ENCODE assay signal across 1 cellular context in genomic region chr15:34101366-34102174, GRCh38.
A peak's percentile ranks its signal among the peaks of the same experiment; 100 is the strongest.
TF ChIP-seq lines count a peak whose summit lies in the region.

Gene EMC7, minus strand, starts transcription at chr15:34101862. Its CDS starts 23 bp downstream, at chr15:34101839.
Gene PGBD4, plus strand, starts transcription at chr15:34102083. Its CDS starts 449 bp downstream, at chr15:34102532.

TF ChIP-seq in WTC11, 78 proteins besides CTCF, POLR2A, EP300 and RAD21 (continued from another document):
- TF ChIP-seq ZNF532 (CRISPR knock-in tag; IDR thresholded peaks at IDR 0.05; ENCODE audit: borderline replicate concordance) (no peak), TCF7 (CRISPR knock-in tag; IDR thresholded peaks at IDR 0.05; ENCODE audit: low read depth) (no peak), RELA (CRISPR knock-in tag; IDR thresholded peaks at IDR 0.05; ENCODE audit: borderline replicate concordance) (no peak), IRF1 (CRISPR knock-in tag; IDR thresholded peaks at IDR 0.05) (no peak), FOXP4 (CRISPR knock-in tag; IDR thresholded peaks at IDR 0.05) (0 out of 2 replicates have a peak, but pooled peaks have one; percentile 30), ZNF232 (CRISPR knock-in tag; IDR thresholded peaks at IDR 0.05) (peak; percentile 83; the same call in 1 of the 2 replicates), FOXJ3 (CRISPR knock-in tag; IDR thresholded peaks at IDR 0.05; ENCODE audit: borderline replicate concordance) (no peak), SMAD3 (CRISPR knock-in tag; IDR thresholded peaks at IDR 0.05; ENCODE audit: borderline replicate concordance) (peak; percentile 59; the same call in 1 of the 2 replicates), ETV6 (CRISPR knock-in tag; IDR thresholded peaks at IDR 0.05) (peak; percentile 99), ZBTB21 (CRISPR knock-in tag; IDR thresholded peaks at IDR 0.05; ENCODE audit: borderline replicate concordance) (no peak), GTF2I (CRISPR knock-in tag; conservative IDR thresholded peaks at IDR 0.05) (no peak), NR3C1 (CRISPR knock-in tag; conservative IDR thresholded peaks at IDR 0.05; ENCODE audit: low read depth) (no peak), ZNF317 (CRISPR knock-in tag; IDR thresholded peaks at IDR 0.05; ENCODE audit: borderline replicate concordance, low read depth) (no peak), ATF3 (CRISPR knock-in tag; conservative IDR thresholded peaks at IDR 0.05) (no peak), ZNF219 (CRISPR knock-in tag; IDR thresholded peaks at IDR 0.05; ENCODE audit: borderline replicate concordance) (0 out of 2 replicates have a peak, but pooled peaks have one; percentile 40), CBFB (CRISPR knock-in tag; IDR thresholded peaks at IDR 0.05; ENCODE audit: low read depth) (no peak), ZNF121 (CRISPR knock-in tag; IDR thresholded peaks at IDR 0.05) (no peak), EMX1 (CRISPR knock-in tag; IDR thresholded peaks at IDR 0.05) (no peak), AR (CRISPR knock-in tag; IDR thresholded peaks at IDR 0.05) (no peak), HMGXB4 (CRISPR knock-in tag; IDR thresholded peaks at IDR 0.05) (no peak)
- TF ChIP-seq, protein P1, sequence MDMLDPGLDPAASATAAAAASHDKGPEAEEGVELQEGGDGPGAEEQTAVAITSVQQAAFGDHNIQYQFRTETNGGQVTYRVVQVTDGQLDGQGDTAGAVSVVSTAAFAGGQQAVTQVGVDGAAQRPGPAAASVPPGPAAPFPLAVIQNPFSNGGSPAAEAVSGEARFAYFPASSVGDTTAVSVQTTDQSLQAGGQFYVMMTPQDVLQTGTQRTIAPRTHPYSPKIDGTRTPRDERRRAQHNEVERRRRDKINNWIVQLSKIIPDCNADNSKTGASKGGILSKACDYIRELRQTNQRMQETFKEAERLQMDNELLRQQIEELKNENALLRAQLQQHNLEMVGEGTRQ (CRISPR knock-in tag; IDR thresholded peaks at IDR 0.05), result no peak
- TF ChIP-seq, protein P2, sequence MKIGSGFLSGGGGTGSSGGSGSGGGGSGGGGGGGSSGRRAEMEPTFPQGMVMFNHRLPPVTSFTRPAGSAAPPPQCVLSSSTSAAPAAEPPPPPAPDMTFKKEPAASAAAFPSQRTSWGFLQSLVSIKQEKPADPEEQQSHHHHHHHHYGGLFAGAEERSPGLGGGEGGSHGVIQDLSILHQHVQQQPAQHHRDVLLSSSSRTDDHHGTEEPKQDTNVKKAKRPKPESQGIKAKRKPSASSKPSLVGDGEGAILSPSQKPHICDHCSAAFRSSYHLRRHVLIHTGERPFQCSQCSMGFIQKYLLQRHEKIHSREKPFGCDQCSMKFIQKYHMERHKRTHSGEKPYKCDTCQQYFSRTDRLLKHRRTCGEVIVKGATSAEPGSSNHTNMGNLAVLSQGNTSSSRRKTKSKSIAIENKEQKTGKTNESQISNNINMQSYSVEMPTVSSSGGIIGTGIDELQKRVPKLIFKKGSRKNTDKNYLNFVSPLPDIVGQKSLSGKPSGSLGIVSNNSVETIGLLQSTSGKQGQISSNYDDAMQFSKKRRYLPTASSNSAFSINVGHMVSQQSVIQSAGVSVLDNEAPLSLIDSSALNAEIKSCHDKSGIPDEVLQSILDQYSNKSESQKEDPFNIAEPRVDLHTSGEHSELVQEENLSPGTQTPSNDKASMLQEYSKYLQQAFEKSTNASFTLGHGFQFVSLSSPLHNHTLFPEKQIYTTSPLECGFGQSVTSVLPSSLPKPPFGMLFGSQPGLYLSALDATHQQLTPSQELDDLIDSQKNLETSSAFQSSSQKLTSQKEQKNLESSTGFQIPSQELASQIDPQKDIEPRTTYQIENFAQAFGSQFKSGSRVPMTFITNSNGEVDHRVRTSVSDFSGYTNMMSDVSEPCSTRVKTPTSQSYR (CRISPR knock-in tag; IDR thresholded peaks at IDR 0.05), result no peak
- TF ChIP-seq, protein P3, sequence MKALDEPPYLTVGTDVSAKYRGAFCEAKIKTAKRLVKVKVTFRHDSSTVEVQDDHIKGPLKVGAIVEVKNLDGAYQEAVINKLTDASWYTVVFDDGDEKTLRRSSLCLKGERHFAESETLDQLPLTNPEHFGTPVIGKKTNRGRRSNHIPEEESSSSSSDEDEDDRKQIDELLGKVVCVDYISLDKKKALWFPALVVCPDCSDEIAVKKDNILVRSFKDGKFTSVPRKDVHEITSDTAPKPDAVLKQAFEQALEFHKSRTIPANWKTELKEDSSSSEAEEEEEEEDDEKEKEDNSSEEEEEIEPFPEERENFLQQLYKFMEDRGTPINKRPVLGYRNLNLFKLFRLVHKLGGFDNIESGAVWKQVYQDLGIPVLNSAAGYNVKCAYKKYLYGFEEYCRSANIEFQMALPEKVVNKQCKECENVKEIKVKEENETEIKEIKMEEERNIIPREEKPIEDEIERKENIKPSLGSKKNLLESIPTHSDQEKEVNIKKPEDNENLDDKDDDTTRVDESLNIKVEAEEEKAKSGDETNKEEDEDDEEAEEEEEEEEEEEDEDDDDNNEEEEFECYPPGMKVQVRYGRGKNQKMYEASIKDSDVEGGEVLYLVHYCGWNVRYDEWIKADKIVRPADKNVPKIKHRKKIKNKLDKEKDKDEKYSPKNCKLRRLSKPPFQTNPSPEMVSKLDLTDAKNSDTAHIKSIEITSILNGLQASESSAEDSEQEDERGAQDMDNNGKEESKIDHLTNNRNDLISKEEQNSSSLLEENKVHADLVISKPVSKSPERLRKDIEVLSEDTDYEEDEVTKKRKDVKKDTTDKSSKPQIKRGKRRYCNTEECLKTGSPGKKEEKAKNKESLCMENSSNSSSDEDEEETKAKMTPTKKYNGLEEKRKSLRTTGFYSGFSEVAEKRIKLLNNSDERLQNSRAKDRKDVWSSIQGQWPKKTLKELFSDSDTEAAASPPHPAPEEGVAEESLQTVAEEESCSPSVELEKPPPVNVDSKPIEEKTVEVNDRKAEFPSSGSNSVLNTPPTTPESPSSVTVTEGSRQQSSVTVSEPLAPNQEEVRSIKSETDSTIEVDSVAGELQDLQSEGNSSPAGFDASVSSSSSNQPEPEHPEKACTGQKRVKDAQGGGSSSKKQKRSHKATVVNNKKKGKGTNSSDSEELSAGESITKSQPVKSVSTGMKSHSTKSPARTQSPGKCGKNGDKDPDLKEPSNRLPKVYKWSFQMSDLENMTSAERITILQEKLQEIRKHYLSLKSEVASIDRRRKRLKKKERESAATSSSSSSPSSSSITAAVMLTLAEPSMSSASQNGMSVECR (CRISPR knock-in tag; IDR thresholded peaks at IDR 0.05; ENCODE audit: borderline replicate concordance), result peak; percentile 91; the same call in 1 of the 2 replicates
- TF ChIP-seq, protein P4, sequence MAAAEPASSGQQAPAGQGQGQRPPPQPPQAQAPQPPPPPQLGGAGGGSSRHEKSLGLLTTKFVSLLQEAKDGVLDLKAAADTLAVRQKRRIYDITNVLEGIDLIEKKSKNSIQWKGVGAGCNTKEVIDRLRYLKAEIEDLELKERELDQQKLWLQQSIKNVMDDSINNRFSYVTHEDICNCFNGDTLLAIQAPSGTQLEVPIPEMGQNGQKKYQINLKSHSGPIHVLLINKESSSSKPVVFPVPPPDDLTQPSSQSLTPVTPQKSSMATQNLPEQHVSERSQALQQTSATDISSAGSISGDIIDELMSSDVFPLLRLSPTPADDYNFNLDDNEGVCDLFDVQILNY (CRISPR knock-in tag; IDR thresholded peaks at IDR 0.05), result peak; percentile 49; the same call in 1 of the 2 replicates
TF ChIP-seq in WTC11: peak in this region for 20.
